22 cellular contexts compared by ENCODE assay signal in the genomic region with DNA sequence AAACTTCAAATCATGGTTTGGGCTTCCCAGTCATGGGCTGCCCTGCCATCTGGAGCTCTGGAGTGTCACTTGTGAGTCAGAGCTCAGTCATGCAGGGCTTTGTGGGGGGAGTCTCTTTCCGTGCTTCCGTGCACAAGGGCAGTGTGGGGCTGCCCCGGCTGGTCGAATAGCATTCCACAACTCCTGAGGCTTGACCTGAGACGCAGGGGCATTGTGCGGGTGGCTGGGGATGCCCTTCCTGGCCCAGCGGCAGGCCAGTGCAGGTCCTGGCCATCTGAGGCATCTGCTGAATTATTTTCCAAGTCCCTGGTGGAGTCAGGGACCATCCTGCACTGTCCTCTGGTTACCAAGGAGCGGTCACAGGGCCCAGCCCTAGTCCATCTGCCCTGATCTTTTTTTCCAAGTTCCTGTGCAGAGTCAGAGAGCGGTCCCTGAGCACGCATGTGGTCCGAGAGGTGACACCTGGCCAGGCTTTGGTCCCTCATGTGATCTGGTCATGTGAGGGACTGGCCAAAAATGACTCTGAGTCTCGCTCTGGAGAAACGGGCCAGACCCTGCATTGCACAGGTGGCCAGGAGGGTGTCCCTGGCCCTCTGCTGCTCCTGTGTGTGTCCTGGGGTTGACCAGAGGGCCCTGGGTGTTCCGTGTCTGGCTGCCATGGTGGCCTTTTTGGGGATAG.
A peak's percentile ranks its signal among the peaks of the same experiment; 100 is the strongest.
DNase-seq lines count a peak whose midpoint lies in the region; ATAC-seq, FAIRE-seq and TF ChIP-seq lines count a peak whose summit lies in the region.
"Had no signal": no experiment of that assay in that cellular context is flagged by ENCODE, and none has a peak within 500 bp of the region (broad histone marks: within the 10 kb centered on the region; RNA-seq: fewer than 3 reads in every experiment).

No MANE protein-coding gene starts in this region.

- H3K4me3 ChIP-seq in SJSA1, result no peak overlapping the region
- no peak overlapping the region for H3K4me3 ChIP-seq in osteoblast (ENCODE audit: insufficient read depth, low read length)
- H3K4me3 ChIP-seq: body of pancreas, heart right ventricle, upper lobe of left lung had no signal

- no peak for TF ChIP-seq POLR2A in H54 (IDR thresholded peaks at IDR 0.05; ENCODE audit: low read depth, low read length)

- H4K20me1 ChIP-seq in osteoblast (ENCODE audit: insufficient read depth, low read length), result no peaks in the 10 kb centered on the region

- ATAC-seq in GM18909 (IDR thresholded peaks at IDR 0.05; ENCODE audit: poor library complexity, unreplicated experiment), result no peak
- ATAC-seq: activated CD8-positive, alpha-beta memory T cell treated with anti-CD3 and anti-CD28 coated beads, Interleukin-2, amount 10 ng/mL, durations not matched to agents 7 days and 5 days; body of pancreas; heart right ventricle; left colon; stimulated activated effector memory CD8-positive, alpha-beta T cell treated with anti-CD3 and anti-CD28 coated beads, Interleukin-12 subunit alpha, Interleukin-12 subunit beta, amount 100 ng/mL, for 72 hours; T-cell had no signal

- H3K27me3 ChIP-seq in SJSA1 (replicated peaks), result no peaks in the 10 kb centered on the region
- no peaks in the 10 kb centered on the region for H3K27me3 ChIP-seq in osteoblast (ENCODE audit: insufficient read depth, low read length)
- H3K27me3 ChIP-seq: body of pancreas, upper lobe of left lung had no signal

- H3K27ac ChIP-seq in SJSA1, result no peak overlapping the region
- H3K27ac ChIP-seq in osteoblast (ENCODE audit: low read depth, low read length), result no peak overlapping the region
- H3K27ac ChIP-seq: body of pancreas, heart right ventricle, upper lobe of left lung had no signal

- FAIRE-seq in H54 (lab: Jason Lieb, UNC), result no peak

- no peak overlapping the region for H2AFZ ChIP-seq in osteoblast (ENCODE audit: low read length)

- no peak overlapping the region for H3K4me2 ChIP-seq in osteoblast (ENCODE audit: insufficient read depth, low read length)

- H3K79me2 ChIP-seq in osteoblast (ENCODE audit: insufficient read depth, low read length), result no peaks in the 10 kb centered on the region

- no peak for TF ChIP-seq CTCF in GM10266 (IDR thresholded peaks at IDR 0.05; ENCODE audit: control insufficient read depth, insufficient read depth, low read depth, missing control alignments)
- no peak for TF ChIP-seq CTCF in osteoblast (IDR thresholded peaks at IDR 0.05; ENCODE audit: extremely low read depth, low read depth, low read length)

- no peaks in the 10 kb centered on the region for H3K4me1 ChIP-seq in SJSA1 (replicated peaks)
- no peaks in the 10 kb centered on the region for H3K4me1 ChIP-seq in osteoblast (ENCODE audit: insufficient read depth, low read length)
- H3K4me1 ChIP-seq: body of pancreas, Caco-2, heart right ventricle, upper lobe of left lung had no signal

- H3K36me3 ChIP-seq in SJSA1 (no peaks in the 10 kb centered on the region), osteoblast (ENCODE audit: insufficient read depth, low read length) (no peaks in the 10 kb centered on the region)
- H3K36me3 ChIP-seq: heart right ventricle, upper lobe of left lung had no signal

- in situ Hi-C loops in ACHN (cut with HindIII; ENCODE audit: low pct_ligation_motif_present, low pct_unique_long_range_greater_than_20kb, low sequenced_read_pairs), result no loop called here

- H3K9me3 ChIP-seq in SJSA1 (replicated peaks) (no peaks in the 10 kb centered on the region), osteoblast (ENCODE audit: low read depth, low read length) (no peaks in the 10 kb centered on the region)

- DNase-seq in ACHN (peak; percentile 100), H54 (ENCODE audit: insufficient read length, low spot score) (peak; percentile 19), SJSA1 (ENCODE audit: low read depth in 1 of 2, low spot score in 2 of 2) (peak; percentile 31 to 40), iPS-NIHi11 (ENCODE audit: low spot score) (peak; percentile 70), GM10266 (ENCODE audit: extremely low spot score) (no peak), osteoblast (ENCODE audit: insufficient read length, low spot score, missing footprints) (no peak), SIG-M5 (lab: John Stamatoyannopoulos, UW) (no peak)
- DNase-seq: activated CD8-positive, alpha-beta memory T cell treated with anti-CD3 and anti-CD28 coated beads, Interleukin-2, amount 10 ng/mL, durations not matched to agents 7 days and 5 days; activated naive CD4-positive, alpha-beta T cell treated with Interleukin-2 at 50 U/mL for 16 hours; body of pancreas; Caco-2; dermis blood vessel endothelial cell; heart right ventricle; left colon; MM.1S; NCI-H187 treated with DMSO at 0.1 percent for 48 hours; NCI-H510A treated with DMSO at 0.1 percent for 48 hours; occipital lobe; T-cell had no signal

Comparison
In these comparisons a context has a peak if more than half of its experiments do, and no peak if none do; other contexts are left out.
1. DNase-seq: peak in ACHN (single experiment), H54 (single experiment), SJSA1 (2 of 2) and iPS-NIHi11 (single experiment); none in GM10266 (single experiment), osteoblast (single experiment) and SIG-M5 (single experiment).